In genomic region chr14:97401714-97402113, GRCh38 we compare ENCODE assay signal across 20 cellular contexts.
"Had no signal": no experiment of that assay in that cellular context is flagged by ENCODE, and none has a peak within 500 bp of the region (broad histone marks: within the 10 kb centered on the region; RNA-seq: fewer than 3 reads in every experiment).

No MANE protein-coding gene starts in this region.

- H3K9me3 ChIP-seq: esophagus muscularis mucosa, left lung, lower lobe of right lung, neutrophil, right atrium auricular region, sigmoid colon, suprapubic skin, thyroid gland had no signal

- H3K27me3 ChIP-seq: neutrophil, right atrium auricular region, thyroid gland had no signal

- H3K27ac Mint-ChIP-seq: memory B cell, mesothelial cell of epicardium, nephron had no signal

- DNase-seq: effector CD8-positive, alpha-beta T cell; glutamatergic neuron; left lung; lower lobe of right lung; naive B cell; posterior cingulate gyrus; sigmoid colon; stimulated activated CD4-positive, alpha-beta T cell treated with anti-CD3 and anti-CD28 coated beads, Interleukin-12 subunit alpha, Interleukin-12 subunit beta, amount 100 ng/mL, for 4 hours; stimulated activated naive CD4-positive, alpha-beta T cell treated with Interleukin-2 at 50 U/mL for 16 hours; thyroid gland had no signal

- H3K4me1 Mint-ChIP-seq: memory B cell, mesothelial cell of epicardium, naive B cell, nephron had no signal

- H3K4me1 ChIP-seq: esophagus muscularis mucosa, gastroesophageal sphincter, left lung, lower lobe of right lung, right atrium auricular region, sigmoid colon, thyroid gland had no signal

- H3K36me3 Mint-ChIP-seq: memory B cell, mesothelial cell of epicardium, naive B cell had no signal

- H3K36me3 ChIP-seq: esophagus muscularis mucosa, gastroesophageal sphincter, left lung, lower lobe of right lung, neutrophil, right atrium auricular region, sigmoid colon, suprapubic skin, thyroid gland had no signal

- H3K27ac ChIP-seq: coronary artery, esophagus muscularis mucosa, gastroesophageal sphincter, left lung, lower lobe of right lung, neutrophil, right atrium auricular region, sigmoid colon, skin epidermis, suprapubic skin, thyroid gland had no signal

- H3K9me3 Mint-ChIP-seq: mesothelial cell of epicardium had no signal

- H3K4me3 ChIP-seq: coronary artery, esophagus muscularis mucosa, gastroesophageal sphincter, left lung, lower lobe of right lung, right atrium auricular region, sigmoid colon, skin epidermis, suprapubic skin, thyroid gland had no signal

- ATAC-seq: gastroesophageal sphincter, left lung, lower lobe of right lung had no signal

- H3K4me3 Mint-ChIP-seq: memory B cell, mesothelial cell of epicardium, naive B cell, nephron had no signal

- H3K27me3 Mint-ChIP-seq: memory B cell had no signal
